21 cellular contexts compared by ENCODE assay signal in the genomic region with DNA sequence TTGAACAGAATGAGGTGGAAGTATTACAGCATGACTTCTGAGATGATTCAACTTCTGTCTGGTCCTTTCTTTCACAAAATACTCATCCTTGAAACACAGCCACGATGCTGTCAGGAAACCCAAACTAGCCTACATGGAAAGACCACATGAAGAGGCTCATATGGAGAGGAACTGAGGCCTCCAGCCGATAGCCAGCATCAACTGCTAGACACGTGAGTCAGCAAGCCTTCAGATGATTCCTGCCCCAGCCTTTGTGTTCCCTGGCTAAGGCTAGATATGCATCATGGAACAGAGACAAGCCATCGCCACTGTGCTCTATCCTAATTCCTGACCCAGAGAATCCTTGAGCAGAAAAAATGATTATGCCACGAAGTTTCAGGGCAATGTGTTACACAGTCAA.
A peak's percentile ranks its signal among the peaks of the same experiment; 100 is the strongest.
DNase-seq lines count a peak whose midpoint lies in the region; ATAC-seq and TF ChIP-seq lines count a peak whose summit lies in the region.
"Had no signal": no experiment of that assay in that cellular context is flagged by ENCODE, and none has a peak within 500 bp of the region (broad histone marks: within the 10 kb centered on the region; RNA-seq: fewer than 3 reads in every experiment).

No MANE protein-coding gene starts in this region.

- no peaks in the 10 kb centered on the region for H3K9me3 Mint-ChIP-seq in HFFc6
- H3K9me3 Mint-ChIP-seq: activated CD4-positive, alpha-beta memory T cell treated with anti-CD3 and anti-CD28 coated beads, Interleukin-2, amount 10 ng/mL, durations not matched to agents 7 days and 5 days; activated T-cell treated with anti-CD3 and anti-CD28 coated beads, Interleukin-2, amount 50 U/mL, for 4 hours; naive thymus-derived CD4-positive, alpha-beta T cell had no signal

- TF ChIP-seq CTCF in HFFc6 (IDR thresholded peaks at IDR 0.05): no peak
- no peak for TF ChIP-seq CTCF in astrocyte of the cerebellum (IDR thresholded peaks at IDR 0.05; ENCODE audit: low read depth, low read length, missing control alignments)
- no peak for TF ChIP-seq CTCF in upper lobe of left lung (IDR thresholded peaks at IDR 0.05)

- no peak overlapping the region for H3K4me3 Mint-ChIP-seq in HFFc6
- H3K4me3 Mint-ChIP-seq: activated CD4-positive, alpha-beta memory T cell treated with anti-CD3 and anti-CD28 coated beads, Interleukin-2, amount 10 ng/mL, durations not matched to agents 7 days and 5 days; activated T-cell treated with anti-CD3 and anti-CD28 coated beads, Interleukin-2, amount 50 U/mL, for 4 hours; naive thymus-derived CD4-positive, alpha-beta T cell had no signal

- no peak for TF ChIP-seq EP300 in upper lobe of left lung (IDR thresholded peaks at IDR 0.05)

- peak overlapping the region; percentile 40; the same call in 1 of the 2 replicates for H3K27ac Mint-ChIP-seq in HFFc6
- H3K27ac Mint-ChIP-seq: activated CD4-positive, alpha-beta memory T cell treated with anti-CD3 and anti-CD28 coated beads, Interleukin-2, amount 10 ng/mL, durations not matched to agents 7 days and 5 days; progenitor cell of endocrine pancreas had no signal

- TF ChIP-seq POLR2A in upper lobe of left lung (IDR thresholded peaks at IDR 0.05): no peak

- no peaks in the 10 kb centered on the region for H3K27me3 ChIP-seq in upper lobe of left lung

- H3K4me1 Mint-ChIP-seq in HFFc6 (ENCODE audit: low read depth): peaks cover 46% of the 10 kb centered on the region

- no peaks in the 10 kb centered on the region for H3K36me3 Mint-ChIP-seq in HFFc6 (ENCODE audit: low read depth)
- H3K36me3 Mint-ChIP-seq: naive thymus-derived CD4-positive, alpha-beta T cell had no signal

- in situ Hi-C loops in astrocyte of the cerebellum (cut with HindIII; ENCODE audit: low sequenced_read_pairs): no loop called here

- peaks cover 2% of the 10 kb centered on the region; the same call in 1 of the 2 replicates for H3K27me3 Mint-ChIP-seq in HFFc6 (ENCODE audit: insufficient read depth)

- H3K4me3 ChIP-seq in astrocyte of the cerebellum (ENCODE audit: low read depth, low read length) (no peak overlapping the region), upper lobe of left lung (no peak overlapping the region)
- H3K4me3 ChIP-seq: esophagus squamous epithelium had no signal

- DNase-seq in HFFc6 (peak; percentile 25), astrocyte of the cerebellum (ENCODE audit: low read depth) (peak; percentile 12), glomerular visceral epithelial cell (ENCODE audit: extremely low spot score) (peak; percentile 3), stromal cell of bone marrow (ENCODE audit: low read depth) (peak; percentile 11), upper lobe of left lung (no peak)
- no peak for DNase-seq in stimulated activated naive CD8-positive, alpha-beta T cell treated with anti-CD3 and anti-CD28 coated beads, Interleukin-15, Interleukin-2, amounts not matched to agents 100 U/mL and 50 U/mL, for 24 hours
- no peak for DNase-seq in stimulated activated CD4-positive, alpha-beta T cell treated with anti-CD3 and anti-CD28 coated beads, Interleukin-1b, Interleukin-23, amount 100 ng/mL, for 48 hours
- DNase-seq: activated CD4-positive, alpha-beta memory T cell treated with anti-CD3 and anti-CD28 coated beads, Interleukin-2, amount 10 ng/mL, durations not matched to agents 7 days and 5 days; activated T-cell treated with anti-CD3 and anti-CD28 coated beads, Interleukin-2, amount 50 U/mL, for 4 hours; caudate nucleus; esophagus squamous epithelium; GF-D8; naive thymus-derived CD4-positive, alpha-beta T cell; NCI-H2029 treated with DMSO at 0.1 percent for 48 hours; NCI-H510A treated with DMSO at 0.1 percent for 48 hours; Right ventricle myocardium superior; small intestine; stimulated activated CD8-positive, alpha-beta memory T cell treated with anti-CD3 and anti-CD28 coated beads, Interleukin-4, amount 100 ng/mL, for 48 hours; T-helper 2 cell; WERI-Rb-1 had no signal

- H3K36me3 ChIP-seq in upper lobe of left lung: no peaks in the 10 kb centered on the region
- H3K36me3 ChIP-seq: esophagus squamous epithelium, WERI-Rb-1 had no signal

- 44 to 45% methylated on average over 5 of the region's 5 CpGs for WGBS in upper lobe of left lung, 2 donors

- H3K9me3 ChIP-seq in upper lobe of left lung: no peaks in the 10 kb centered on the region
- H3K9me3 ChIP-seq: esophagus squamous epithelium had no signal

- ATAC-seq in upper lobe of left lung (ENCODE audit: low FRiP score in 2 of 2): no peak
- no peak for ATAC-seq in stimulated activated naive CD8-positive, alpha-beta T cell treated with anti-CD3 and anti-CD28 coated beads, Interleukin-15, Interleukin-2, amounts not matched to agents 100 U/mL and 50 U/mL, for 24 hours
- ATAC-seq: activated T-cell treated with anti-CD3 and anti-CD28 coated beads, Interleukin-2, amount 50 U/mL, for 4 hours; naive thymus-derived CD4-positive, alpha-beta T cell had no signal

- no peaks in the 10 kb centered on the region for H3K4me1 ChIP-seq in upper lobe of left lung
- H3K4me1 ChIP-seq: esophagus squamous epithelium had no signal

- no peak overlapping the region for H3K27ac ChIP-seq in upper lobe of left lung
- H3K27ac ChIP-seq: esophagus squamous epithelium, WERI-Rb-1 had no signal

Comparison
In these comparisons a context has a peak if more than half of its experiments do, and no peak if none do; other contexts are left out.
1. DNase-seq: peak in HFFc6 (single experiment), astrocyte of the cerebellum (single experiment), glomerular visceral epithelial cell (single experiment) and stromal cell of bone marrow (single experiment); none in upper lobe of left lung (0 of 2), stimulated activated naive CD8-positive, alpha-beta T cell treated with anti-CD3 and anti-CD28 coated beads, Interleukin-15, Interleukin-2, amounts not matched to agents 100 U/mL and 50 U/mL, for 24 hours (single experiment) and stimulated activated CD4-positive, alpha-beta T cell treated with anti-CD3 and anti-CD28 coated beads, Interleukin-1b, Interleukin-23, amount 100 ng/mL, for 48 hours (single experiment).